6 cellular contexts compared by ENCODE assay signal in genomic region chr12:6742080-6742479, GRCh38. TPM values are rescaled to one million over a fixed set of nuclear protein-coding genes. Genes with fewer than 3 reads are reported as not detected.
"Had no signal": no experiment of that assay in that cellular context is flagged by ENCODE, and none has a peak within 500 bp of the region (broad histone marks: within the 10 kb centered on the region; RNA-seq: fewer than 3 reads in every experiment).

No MANE protein-coding gene starts in this region.

RNA-seq across cellular contexts. Expression of gene LAG3, which starts 30.2 kb away (rescaled TPM):
- total RNA-seq: activated B cell treated with CpG ODN at 0.5 μM for 24 hours, glomerular endothelial cell had no signal
- polyA plus RNA-seq: cardiac muscle cell had no signal

RNA-seq across cellular contexts. Expression of gene PIANP, which starts 41.5 kb away (rescaled TPM):
- total RNA-seq: activated CD4-positive, alpha-beta memory T cell treated with anti-CD3 and anti-CD28 coated beads, Interleukin-2, amount 10 ng/mL, durations not matched to agents 7 days and 5 days; activated CD4-positive, alpha-beta T cell treated with anti-CD3 and anti-CD28 coated beads, Interleukin-2, amount 10 ng/mL, durations not matched to agents 7 days and 5 days; dermis microvascular lymphatic vessel endothelial cell; glomerular endothelial cell had no signal
